In genomic region chr1:202625416-202626360, GRCh38 we compare ENCODE assay signal across 9 cellular contexts.
DNase-seq lines count a peak whose midpoint lies in the region; ATAC-seq and TF ChIP-seq lines count a peak whose summit lies in the region.
"Had no signal": no experiment of that assay in that cellular context is flagged by ENCODE, and none has a peak within 500 bp of the region (broad histone marks: within the 10 kb centered on the region; RNA-seq: fewer than 3 reads in every experiment).

No MANE protein-coding gene starts in this region.

- no peak overlapping the region for H3K27ac Mint-ChIP-seq in central memory CD8-positive, alpha-beta T cell (ENCODE audit: low read depth)
- H3K27ac Mint-ChIP-seq: T-helper 1 cell treated with Interleukin-12 subunit alpha and Interleukin-12 subunit beta and Interleukin-4 antibody, amounts not matched to agents 30 μg/mL and 1 μg/mL, for 36 hours had no signal

- H3K4me1 Mint-ChIP-seq in central memory CD8-positive, alpha-beta T cell = peaks cover 22% of the 10 kb centered on the region

- peaks cover 10% of the 10 kb centered on the region for H3K27me3 Mint-ChIP-seq in central memory CD8-positive, alpha-beta T cell

- peak; percentile 57 for ATAC-seq in GM21717 (IDR thresholded peaks at IDR 0.05; ENCODE audit: unreplicated experiment)
- peak; percentile 9 for ATAC-seq in central memory CD8-positive, alpha-beta T cell (replicated peaks; ENCODE audit: extremely low read depth, poor library complexity, severe bottlenecking)
- ATAC-seq in left lobe of liver = peak; percentile 89

- no peaks in the 10 kb centered on the region for H3K9me3 Mint-ChIP-seq in central memory CD8-positive, alpha-beta T cell
- H3K9me3 Mint-ChIP-seq: T-helper 1 cell treated with Interleukin-12 subunit alpha and Interleukin-12 subunit beta and Interleukin-4 antibody, amounts not matched to agents 30 μg/mL and 1 μg/mL, for 36 hours had no signal

- no peak overlapping the region for H3K4me3 ChIP-seq in WI38 (ENCODE audit: low read depth, low read length)

- TF ChIP-seq CTCF in WI38 (IDR thresholded peaks at IDR 0.05; ENCODE audit: low read depth, low read length) = peak; percentile 71

- H3K4me3 Mint-ChIP-seq in central memory CD8-positive, alpha-beta T cell = no peak overlapping the region
- H3K4me3 Mint-ChIP-seq: T-helper 1 cell treated with Interleukin-12 subunit alpha and Interleukin-12 subunit beta and Interleukin-4 antibody, amounts not matched to agents 30 μg/mL and 1 μg/mL, for 36 hours had no signal

- DNase-seq in COLO668 (lab: John Stamatoyannopoulos, UW; ENCODE audit: unreplicated experiment) (peak; percentile 73), NCI-H146 treated with DMSO at 0.1 percent for 48 hours (lab: John Stamatoyannopoulos, UW; ENCODE audit: unreplicated experiment) (peak; percentile 14), left lobe of liver (ENCODE audit: low spot score) (peak; percentile 56), occipital lobe (lab: John Stamatoyannopoulos, UW) (no peak)
- peak; percentile 30 to 32 for DNase-seq in central memory CD8-positive, alpha-beta T cell (ENCODE audit: low spot score in 2 of 2)
- DNase-seq in stimulated activated CD8-positive, alpha-beta memory T cell treated with anti-CD3 and anti-CD28 coated beads, Interleukin-12 subunit alpha, Interleukin-12 subunit beta, amount 100 ng/mL, for 24 hours (ENCODE audit: extremely low read depth) = peak; percentile 21

- H3K36me3 Mint-ChIP-seq in central memory CD8-positive, alpha-beta T cell (ENCODE audit: insufficient read depth) = peaks cover 3% of the 10 kb centered on the region

Comparison
In these comparisons a context has a peak if more than half of its experiments do, and no peak if none do; other contexts are left out.
1. ATAC-seq: peak in every context shown above with its lines; median percentile 89 in left lobe of liver; 57 in GM21717; 9 in central memory CD8-positive, alpha-beta T cell.